10 cellular contexts compared by ENCODE assay signal in the genomic region with DNA sequence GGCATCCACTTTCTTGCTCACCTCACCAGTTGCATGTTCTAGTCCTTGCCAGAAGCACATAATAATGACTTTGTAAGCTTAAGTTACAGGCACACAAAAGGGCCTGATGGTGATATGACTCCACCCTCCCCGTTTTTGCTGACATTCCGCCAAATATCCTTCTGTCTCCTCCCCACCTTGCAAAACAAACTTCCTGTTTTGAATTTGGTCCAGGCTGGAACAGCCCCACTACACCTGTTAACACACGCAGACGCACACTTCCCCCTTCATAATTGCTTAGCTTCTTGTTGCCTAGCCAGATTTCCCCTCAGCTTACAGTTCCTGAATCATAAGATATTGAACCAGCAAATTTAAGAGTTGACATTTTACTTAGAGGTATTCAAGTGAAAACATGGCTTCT. TPM values are rescaled to one million over a fixed set of nuclear protein-coding genes. Genes with fewer than 3 reads are reported as not detected.
DNase-seq lines count a peak whose midpoint lies in the region; ATAC-seq, FAIRE-seq and TF ChIP-seq lines count a peak whose summit lies in the region.
"Had no signal": no experiment of that assay in that cellular context is flagged by ENCODE, and none has a peak within 500 bp of the region (broad histone marks: within the 10 kb centered on the region; RNA-seq: fewer than 3 reads in every experiment).

Gene MGAT5 (plus strand): TSS at position 269 of the 400 bp plus-strand sequence. CDS start 332 bp downstream, outside the sequence.

- peaks cover 13 to 30% (median 25%) of the 10 kb centered on the region in 4 donors for H3K4me1 ChIP-seq in esophagus muscularis mucosa

- 53% methylated on average over 4 of the region's 4 CpGs for WGBS in esophagus muscularis mucosa

- no peak for DNase-seq in NCI-H460 (ENCODE audit: extremely low read depth, low read depth)
- no peak for DNase-seq in esophagus muscularis mucosa (ENCODE audit: extremely low spot score)
- no peak for DNase-seq in pulmonary artery endothelial cell (ENCODE audit: low read depth, low spot score)
- no peak for DNase-seq in D721Med (ENCODE audit: insufficient read length, low spot score)
- no peak for DNase-seq in foreskin melanocyte

- H3K27me3 ChIP-seq in esophagus muscularis mucosa = no peaks in the 10 kb centered on the region

- FAIRE-seq in D721Med (lab: Jason Lieb, UNC) = no peak

- no peaks in the 10 kb centered on the region for H3K9me3 ChIP-seq in esophagus muscularis mucosa

- H3K36me3 ChIP-seq in esophagus muscularis mucosa = peaks cover 0 to 8% (median 4%) of the 10 kb centered on the region in 4 donors

- peak; percentile 9 for ATAC-seq in GM18498 (IDR thresholded peaks at IDR 0.05; ENCODE audit: unreplicated experiment)
- peak; percentile 15 for ATAC-seq in HG02642 (IDR thresholded peaks at IDR 0.05; ENCODE audit: poor library complexity, unreplicated experiment)
- ATAC-seq in HG03196 (IDR thresholded peaks at IDR 0.05; ENCODE audit: unreplicated experiment) = no peak

- intact Hi-C loops in esophagus muscularis mucosa (cut with DNase I) = no loop called here

- no peak for TF ChIP-seq CTCF in esophagus muscularis mucosa (IDR thresholded peaks at IDR 0.05)
- TF ChIP-seq CTCF in D721Med (IDR thresholded peaks at IDR 0.05; ENCODE audit: insufficient read depth, missing control alignments) = no peak

- no peak within 1 kb of the TSS for H3K4me3 ChIP-seq in esophagus muscularis mucosa
- H3K4me3 ChIP-seq: SK-N-MC had no signal

- TF ChIP-seq POLR2A in esophagus muscularis mucosa (IDR thresholded peaks at IDR 0.05; ENCODE audit: low read depth) = no peak

- TF ChIP-seq EP300 in esophagus muscularis mucosa (IDR thresholded peaks at IDR 0.05) = no peak

- no peak within 1 kb of the TSS for H3K27ac ChIP-seq in esophagus muscularis mucosa (replicated peaks in 1 of 4)
- H3K27ac ChIP-seq: parathyroid adenoma, SK-N-MC had no signal

RNA-seq across cellular contexts. Expression of gene MGAT5, which starts in this region (rescaled TPM):
- 21.5 and 23.0 TPM in 2 replicates for total RNA-seq in NCI-H460 (2014; rRNA removed; shearing (Covaris generic))
- 12.6 and 15.7 TPM in 2 replicates for polyA plus RNA-seq in NCI-H460 (2014; cell fraction: nucleus; rRNA removed)
- total RNA-seq in esophagus muscularis mucosa = 10 to 100 TPM; 47.4 to 56.4 (median 50.3) TPM
- total RNA-seq in pulmonary artery endothelial cell = 57.3 and 85.1 TPM in 2 replicates
